In the genomic region with DNA sequence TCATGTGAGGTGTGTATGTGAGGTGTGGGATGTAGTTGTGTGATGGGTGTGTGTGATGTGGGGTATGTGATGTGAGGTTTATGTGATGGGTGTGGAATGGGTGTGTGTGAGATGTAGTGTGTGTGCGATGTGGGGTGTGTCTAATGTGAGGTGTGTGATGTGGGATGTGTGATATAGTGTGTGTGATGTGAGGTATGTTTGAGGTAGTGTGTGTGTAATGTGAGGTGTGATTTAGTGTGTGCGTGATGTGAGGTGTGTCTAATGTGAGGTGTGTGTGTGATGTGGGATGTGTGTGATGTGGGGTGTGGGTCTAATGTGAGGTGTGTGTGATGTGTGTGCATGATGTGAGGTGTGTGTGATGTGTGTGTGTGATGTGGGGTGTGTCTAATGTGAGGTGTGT, we compare ENCODE assay signal across 18 cellular contexts. TPM values are rescaled to one million over a fixed set of nuclear protein-coding genes. Genes with fewer than 3 reads are reported as not detected.
DNase-seq lines count a peak whose midpoint lies in the region; FAIRE-seq and TF ChIP-seq lines count a peak whose summit lies in the region.
"Had no signal": no experiment of that assay in that cellular context is flagged by ENCODE, and none has a peak within 500 bp of the region (broad histone marks: within the 10 kb centered on the region; RNA-seq: fewer than 3 reads in every experiment).

No MANE protein-coding gene starts in this region.

- WGBS in H1 (ENCODE audit: extremely low coverage in 1 of 2, insufficient coverage in 1 of 2, insufficient read length in 1 of 2, insufficient replicate concordance in 2 of 2, low coverage in 1 of 2, low lambda C conversion rate in 2 of 2, missing lambda C conversion rate in 1 of 2), 2 experiments = 93 to 100% methylated on average over 2 of the region's 2 CpGs
- WGBS in mesenchymal stem cell = 97% methylated on average over 2 of the region's 2 CpGs

- no peak overlapping the region for H4K5ac ChIP-seq in H1 (ENCODE audit: insufficient read length, low read depth, low read length)

- no peaks in the 10 kb centered on the region for H3K79me1 ChIP-seq in H1 (ENCODE audit: low read depth, low read length)
- H3K79me1 ChIP-seq in mesenchymal stem cell (replicated peaks; ENCODE audit: low read length, poor library complexity, severe bottlenecking) = no peaks in the 10 kb centered on the region

- H3K4me2 ChIP-seq in H1 (ENCODE audit: insufficient read depth in 1 of 2, low read depth in 2 of 2, low read length in 2 of 2) (no peak overlapping the region), mesenchymal stem cell (ENCODE audit: low read length, poor library complexity, severe bottlenecking) (no peak overlapping the region), neural progenitor cell (no peak overlapping the region)

- H3K4me1 Mint-ChIP-seq in neural progenitor cell = peaks cover 17% of the 10 kb centered on the region

- H3K36me3 ChIP-seq in HEK293 (ENCODE audit: control insufficient read depth in 2 of 2, insufficient read depth in 1 of 2, low read length in 2 of 2) (no peaks in the 10 kb centered on the region; a peak in 1 of 3 replicates), H1 (ENCODE audit: control insufficient read depth in 2 of 4, insufficient read depth in 4 of 4, low read length in 3 of 4) (no peaks in the 10 kb centered on the region; a peak in 1 of 8 replicates), mesenchymal stem cell (ENCODE audit: control insufficient read depth in 1 of 2, insufficient read depth in 2 of 2, low read depth in 1 of 2, low read length in 2 of 2) (peaks cover 0 to 25% of the 10 kb centered on the region in 2 experiments), neural progenitor cell (no peaks in the 10 kb centered on the region)

- H3K27ac ChIP-seq in HEK293 (ENCODE audit: extremely low read depth, low read depth, low read length) (no peak overlapping the region), H1 (ENCODE audit: low read depth, low read length) (no peak overlapping the region), mesenchymal stem cell (ENCODE audit: low read length, poor library complexity, severe bottlenecking) (no peak overlapping the region), neural progenitor cell (no peak overlapping the region)

- H3K18ac ChIP-seq in H1 (ENCODE audit: extremely low read depth, low read length) (no peak overlapping the region), mesenchymal stem cell (ENCODE audit: low read depth in 1 of 2, low read length in 2 of 2) (no peak overlapping the region)

- peaks cover 30% of the 10 kb centered on the region; the same call in 1 of the 2 replicates for H3K23me2 ChIP-seq in H1 (ENCODE audit: low read depth, low read length)

- H3F3A ChIP-seq in neural progenitor cell (ENCODE audit: low read depth) = peaks cover 3% of the 10 kb centered on the region

- TF ChIP-seq POLR2A in H1 (IDR thresholded peaks at IDR 0.05; ENCODE audit: control extremely low read depth in 1 of 2, low read depth in 2 of 2, low read length in 2 of 2) = no peak

- H3K4me3 Mint-ChIP-seq in neural progenitor cell = no peak overlapping the region
- H3K4me3 Mint-ChIP-seq: CD4-positive, alpha-beta memory T cell had no signal

- no peaks in the 10 kb centered on the region for H3K9me3 Mint-ChIP-seq in neural progenitor cell

- POLR2A ChIA-PET in HEK293 (lab: Yijun Ruan, JAX) = no interaction called here
- POLR2A ChIA-PET in H1 (lab: Charles Lee; ENCODE audit: partially characterized antibody) = no interaction called here

- H4K91ac ChIP-seq in H1 (replicated peaks; ENCODE audit: insufficient read length, low read length) = no peak overlapping the region
- H4K91ac ChIP-seq in mesenchymal stem cell (ENCODE audit: low read length) = peak overlapping the region; percentile 40

- H3K4ac ChIP-seq in H1 (replicated peaks; ENCODE audit: insufficient read length, low read depth, low read length) (no peak overlapping the region), mesenchymal stem cell (ENCODE audit: low read depth in 1 of 2, low read length in 2 of 2) (no peak overlapping the region)

- H2BK120ac ChIP-seq in H1 (replicated peaks; ENCODE audit: low read depth, low read length) (no peak overlapping the region), mesenchymal stem cell (ENCODE audit: low read depth, low read length) (no peak overlapping the region)

- no peak for FAIRE-seq in H1 (lab: Jason Lieb, UNC)
- FAIRE-seq: G401.6, GM12892 had no signal

- H3K4me3 ChIP-seq in HEK293 (ENCODE audit: low read depth, low read length) (no peak overlapping the region), H1 (ENCODE audit: extremely low read depth in 1 of 4, insufficient read depth in 2 of 4, low read depth in 3 of 4, low read length in 4 of 4) (no peak overlapping the region), mesenchymal stem cell (ENCODE audit: insufficient read depth in 1 of 2, low read depth in 1 of 2, low read length in 2 of 2) (no peak overlapping the region), neural progenitor cell (no peak overlapping the region)

- peak overlapping the region; percentile 97 for H3K56ac ChIP-seq in H1 (replicated peaks; ENCODE audit: insufficient read length, low read depth, low read length)

- H3K27me3 ChIP-seq in H1 (replicated peaks in 1 of 4; ENCODE audit: control insufficient read depth in 3 of 4, extremely low read depth in 1 of 4, insufficient read depth in 3 of 4, low read length in 3 of 4) (no peaks in the 10 kb centered on the region), mesenchymal stem cell (ENCODE audit: control insufficient read depth in 1 of 2, insufficient read depth in 1 of 2, low read length in 2 of 2) (peaks cover 0 to 3% of the 10 kb centered on the region in 2 experiments), neural progenitor cell (no peaks in the 10 kb centered on the region)

- H3K79me2 ChIP-seq in H1 (ENCODE audit: control insufficient read depth in 1 of 2, insufficient read depth in 2 of 2, low read length in 2 of 2) = no peaks in the 10 kb centered on the region
- no peaks in the 10 kb centered on the region for H3K79me2 ChIP-seq in neural progenitor cell (ENCODE audit: low read depth)

- H3K14ac ChIP-seq in H1 (ENCODE audit: insufficient read length) (no peak overlapping the region), mesenchymal stem cell (ENCODE audit: low read length in 2 of 2) (no peak overlapping the region)

- H3K27me3 Mint-ChIP-seq in neural progenitor cell (ENCODE audit: insufficient read depth, low read depth) = peaks cover 10% of the 10 kb centered on the region

- TF ChIP-seq RAD21 in H1 (IDR thresholded peaks at IDR 0.05 in 1 of 2, conservative IDR thresholded peaks at IDR 0.05 in 1 of 2; ENCODE audit: low read depth in 2 of 2, low read length in 2 of 2) = no peak

- H4K8ac ChIP-seq in H1 (ENCODE audit: extremely low read depth, insufficient read depth, low read length) (no peak overlapping the region), mesenchymal stem cell (ENCODE audit: low read length) (no peak overlapping the region)

- no peaks in the 10 kb centered on the region for H3K36me3 Mint-ChIP-seq in neural progenitor cell
- H3K36me3 Mint-ChIP-seq: CD4-positive, alpha-beta memory T cell had no signal

- H2AK5ac ChIP-seq in H1 (ENCODE audit: low read depth, low read length) (peak overlapping the region; percentile 75; the same call in 1 of the 2 replicates), mesenchymal stem cell (ENCODE audit: low read length, severe bottlenecking) (no peak overlapping the region)

- no peak overlapping the region for H2AFZ ChIP-seq in H1 (ENCODE audit: low read length)
- H2AFZ ChIP-seq in mesenchymal stem cell (ENCODE audit: low read depth, low read length) = no peak overlapping the region
- no peak overlapping the region for H2AFZ ChIP-seq in neural progenitor cell (replicated peaks)

- H3K9me3 ChIP-seq in HEK293 (ENCODE audit: control insufficient read depth, insufficient read depth, low read depth, low read length) (no peaks in the 10 kb centered on the region), H1 (ENCODE audit: insufficient read depth in 2 of 2, low read depth in 1 of 2, low read length in 1 of 2) (no peaks in the 10 kb centered on the region), mesenchymal stem cell (ENCODE audit: control insufficient read depth, low read length) (no peaks in the 10 kb centered on the region), neural progenitor cell (ENCODE audit: low read depth) (no peaks in the 10 kb centered on the region)

- CTCF ChIA-PET in HEK293 (lab: Yijun Ruan, JAX) = no interaction called here
- CTCF ChIA-PET in H1 (lab: Charles Lee; ENCODE audit: partially characterized antibody) = no interaction called here

- no peak overlapping the region for H3K27ac Mint-ChIP-seq in neural progenitor cell
- H3K27ac Mint-ChIP-seq: CD4-positive, alpha-beta memory T cell had no signal

- H2BK12ac ChIP-seq in H1 (ENCODE audit: low read depth, low read length) (no peak overlapping the region), mesenchymal stem cell (ENCODE audit: low read length in 2 of 2) (no peak overlapping the region)

- DNase-seq in H1 (ENCODE audit: low read depth in 1 of 2, low spot score in 2 of 2) (no peak), mesenchymal stem cell (no peak), 8988T (no peak), NCI-H526 treated with DMSO at 0.1 percent for 48 hours (lab: John Stamatoyannopoulos, UW) (no peak), neural progenitor cell (ENCODE audit: low spot score) (no peak)
- DNase-seq: C1 segment of cervical spinal cord; Calu3; CD4-positive, alpha-beta memory T cell; COR-L47; DMS153; DND-41; GOT3; H7; HCEC 1CT had no signal

- TF ChIP-seq CTCF in HEK293 (tag by site-specific recombination; IDR thresholded peaks at IDR 0.05) (no peak; the same call in 1 of the 2 replicates), H1 (IDR thresholded peaks at IDR 0.05; ENCODE audit: control extremely low read depth in 1 of 3, insufficient read depth in 1 of 3, low read depth in 1 of 3, low read length in 3 of 3) (no peak), neural progenitor cell (IDR thresholded peaks at IDR 0.05) (no peak)

- H3K9ac ChIP-seq in H1 (replicated peaks in 1 of 4; ENCODE audit: extremely low read depth in 1 of 4, low read depth in 3 of 4, low read length in 3 of 4) (no peak overlapping the region; a peak in 1 of 7 replicates), mesenchymal stem cell (ENCODE audit: low read length) (no peak overlapping the region), neural progenitor cell (no peak overlapping the region)

- H3K4me1 ChIP-seq in HEK293 (ENCODE audit: control insufficient read depth, insufficient read depth, low read length) (no peaks in the 10 kb centered on the region), H1 (replicated peaks in 1 of 4; ENCODE audit: control insufficient read depth in 3 of 4, insufficient read depth in 4 of 4, low read length in 3 of 4) (peaks cover 0 to 2% (median 0%) of the 10 kb centered on the region in 4 experiments; a peak in 1 of 7 replicates), mesenchymal stem cell (ENCODE audit: control insufficient read depth, insufficient read depth, low read depth, low read length) (peaks cover 5% of the 10 kb centered on the region), neural progenitor cell (peaks cover 10% of the 10 kb centered on the region)

- H3K23ac ChIP-seq in H1 (ENCODE audit: insufficient read length) = no peak overlapping the region
- H3K23ac ChIP-seq in mesenchymal stem cell (ENCODE audit: low read length in 2 of 2) = no peak overlapping the region

- no peak overlapping the region for H2BK5ac ChIP-seq in H1 (ENCODE audit: low read depth, low read length)
- H2BK5ac ChIP-seq in mesenchymal stem cell (ENCODE audit: low read depth, low read length, poor library complexity, severe bottlenecking) = no peak overlapping the region

- no peak for TF ChIP-seq EP300 in H1 (IDR thresholded peaks at IDR 0.05; ENCODE audit: borderline replicate concordance in 1 of 2, low read depth in 2 of 2, low read length in 2 of 2)

- H2BK15ac ChIP-seq in H1 (ENCODE audit: low read length) (no peak overlapping the region), mesenchymal stem cell (ENCODE audit: low read depth, poor library complexity, severe bottlenecking) (no peak overlapping the region)

- H2BK20ac ChIP-seq in H1 (ENCODE audit: low read length) = no peak overlapping the region

- H4K20me1 ChIP-seq in H1 (replicated peaks in 1 of 2; ENCODE audit: control insufficient read depth in 1 of 2, insufficient read depth in 2 of 2, low read length in 2 of 2) (peaks cover 0 to 14% of the 10 kb centered on the region in 2 experiments), neural progenitor cell (ENCODE audit: low read depth) (no peaks in the 10 kb centered on the region)

RNA-seq across cellular contexts. Expression of a gene that starts 55.3 kb away (rescaled TPM):
- 2.1 and 2.6 TPM in 2 replicates for total RNA-seq in H1 (2021; fragmentation: NEBNext Ultra II Directional; extraction: Animal tissue kit (Norgen Biotek cat#: 25700))
- polyA plus RNA-seq in H1 (2011; rRNA removed) = 4.3 and 5.4 TPM in 2 replicates
- polyA plus RNA-seq in H1 (2011; cell fraction: cytosol; rRNA removed) = 4.8 TPM
- polyA plus RNA-seq in H1 (2011; cell fraction: nucleus; rRNA removed) = 2.7 TPM
- 2.3 to 3.8 TPM (median 3.3 TPM) in 4 replicates for polyA plus RNA-seq in H1 (2012, experiment 1 of 2)
- 4.1 TPM for polyA plus RNA-seq in H1 (2012, experiment 2 of 2)
- polyA plus RNA-seq in H1 (2013, experiment 1 of 2) = 2.4 TPM
- 2.4 TPM for polyA plus RNA-seq in H1 (2013, experiment 2 of 2)
- 0.93 and 1.2 TPM in 2 replicates for polyA minus RNA-seq in H1 (2011; rRNA and poly(A)+ RNA removed)
- polyA minus RNA-seq in H1 (2011; cell fraction: cytosol; rRNA and poly(A)+ RNA removed) = 1.9 TPM
- 7.0 TPM for polyA minus RNA-seq in H1 (2011; cell fraction: nucleus; rRNA and poly(A)+ RNA removed)
- 11.1 TPM for polyA plus RNA-seq in mesenchymal stem cell (2013, experiment 1 of 2)
- polyA plus RNA-seq in mesenchymal stem cell (2013, experiment 2 of 2) = 11.7 TPM
- total RNA-seq in neural progenitor cell (ENCODE audit: low replicate concordance) = 0.51 and 1.7 TPM in 2 replicates
- total RNA-seq: A673; Calu3; CD4-positive, alpha-beta memory T cell had no signal
- polyA plus RNA-seq: CD4-positive, alpha-beta memory T cell had no signal
